Comparison of ENCODE assay signal across 11 cellular contexts in genomic region chr3:30641612-30642251, GRCh38. TPM values are rescaled to one million over a fixed set of nuclear protein-coding genes. Genes with fewer than 3 reads are reported as not detected.
DNase-seq lines count a peak whose midpoint lies in the region; TF ChIP-seq lines count a peak whose summit lies in the region.
"Had no signal": no experiment of that assay in that cellular context is flagged by ENCODE, and none has a peak within 500 bp of the region (broad histone marks: within the 10 kb centered on the region; RNA-seq: fewer than 3 reads in every experiment).

No MANE protein-coding gene starts in this region.

- intact Hi-C loops in colonic mucosa (cut with DNase I) (no loop called here), spleen (cut with DNase I; ENCODE audit: low total_unique reads) (no loop called here)

- no peaks in the 10 kb centered on the region for H3K27me3 ChIP-seq in colonic mucosa
- no peaks in the 10 kb centered on the region for H3K27me3 ChIP-seq in spleen (replicated peaks in 1 of 7)
- H3K27me3 ChIP-seq: hepatocyte had no signal

- H3K27me3 Mint-ChIP-seq in T-helper 2 cell treated with Interferon-gamma antibody and Interleukin-4, amounts not matched to agents 5 μg/mL and 100 μg/mL, for 36 hours (ENCODE audit: low read depth), result no peaks in the 10 kb centered on the region

- DNase-seq in T-helper 2 cell treated with Interferon-gamma antibody and Interleukin-4, amounts not matched to agents 5 μg/mL and 100 μg/mL, for 36 hours (ENCODE audit: low spot score), result no peak
- DNase-seq in T-helper 2 cell (no peak), MV-4-11 (lab: John Stamatoyannopoulos, UW) (peak; percentile 50), colonic mucosa (no peak), spleen (no peak), DMS114 treated with DMSO at 0.1 percent for 48 hours (lab: John Stamatoyannopoulos, UW; ENCODE audit: unreplicated experiment) (no peak), amniotic stem cell (lab: John Stamatoyannopoulos, UW) (no peak)
- no peak for DNase-seq in activated CD4-positive, alpha-beta T cell treated with anti-CD3 and anti-CD28 coated beads for 48 hours
- DNase-seq: PC-9 had no signal

- TF ChIP-seq POLR2A in spleen (IDR thresholded peaks at IDR 0.05), result no peak

- H3K27ac ChIP-seq in colonic mucosa (peak overlapping the region; percentile 5), spleen (peak overlapping the region; percentile 78 to 100 (median 88))
- H3K27ac ChIP-seq: A549, hepatocyte, PC-9 had no signal

- H3K9me3 Mint-ChIP-seq in T-helper 2 cell treated with Interferon-gamma antibody and Interleukin-4, amounts not matched to agents 5 μg/mL and 100 μg/mL, for 36 hours, result no peaks in the 10 kb centered on the region

- H3K9me3 ChIP-seq in colonic mucosa (no peaks in the 10 kb centered on the region), spleen (no peaks in the 10 kb centered on the region)
- H3K9me3 ChIP-seq: A549 had no signal

- peak overlapping the region; percentile 84 for H3K27ac Mint-ChIP-seq in T-helper 2 cell treated with Interferon-gamma antibody and Interleukin-4, amounts not matched to agents 5 μg/mL and 100 μg/mL, for 36 hours

- WGBS in spleen, 5 donors, result 55 to 64% (median 56%) methylated on average over 6 of the region's 6 CpGs

- peaks cover 40% of the 10 kb centered on the region for H3K36me3 Mint-ChIP-seq in T-helper 2 cell treated with Interferon-gamma antibody and Interleukin-4, amounts not matched to agents 5 μg/mL and 100 μg/mL, for 36 hours (ENCODE audit: low read depth)

- H3K36me3 ChIP-seq in colonic mucosa (peaks cover 3% of the 10 kb centered on the region), spleen (peaks cover 0 to 29% (median 14%) of the 10 kb centered on the region in 6 donors)

- no peak overlapping the region for H3K4me3 ChIP-seq in colonic mucosa
- peak overlapping the region in 1 of 8 donors; percentile 48 for H3K4me3 ChIP-seq in spleen
- H3K4me3 ChIP-seq: A549, hepatocyte, PC-9 had no signal

- H3K9ac ChIP-seq in colonic mucosa (ENCODE audit: low read depth in 2 of 2, low read length in 2 of 2), result no peak overlapping the region

- H3K4me1 Mint-ChIP-seq in T-helper 2 cell treated with Interferon-gamma antibody and Interleukin-4, amounts not matched to agents 5 μg/mL and 100 μg/mL, for 36 hours (ENCODE audit: low read depth), result peaks cover 90% of the 10 kb centered on the region

- peak overlapping the region; percentile 75 for H3K4me3 Mint-ChIP-seq in T-helper 2 cell treated with Interferon-gamma antibody and Interleukin-4, amounts not matched to agents 5 μg/mL and 100 μg/mL, for 36 hours

- no peak for TF ChIP-seq CTCF in colonic mucosa (IDR thresholded peaks at IDR 0.05)
- TF ChIP-seq CTCF in spleen (IDR thresholded peaks at IDR 0.05 in 8 of 11, conservative IDR thresholded peaks at IDR 0.05 in 3 of 11), result no peak

- H3K4me1 ChIP-seq in colonic mucosa (peaks cover 5% of the 10 kb centered on the region), spleen (peaks cover 84 to 100% (median 100%) of the 10 kb centered on the region in 6 donors)

RNA-seq across cellular contexts. Expression of gene TGFBR2, which starts 35.3 kb away (rescaled TPM):
- total RNA-seq in colonic mucosa, result 10 to 100 TPM; 32.4 to 53.5 TPM
- total RNA-seq in spleen, result 100 to 1,000 TPM; 163 to 322 (median 277) TPM
- 10 to 100 TPM; 18.2 to 45.6 (median 33.7) TPM for polyA plus RNA-seq in spleen
